12 cellular contexts compared by ENCODE assay signal in the genomic region with DNA sequence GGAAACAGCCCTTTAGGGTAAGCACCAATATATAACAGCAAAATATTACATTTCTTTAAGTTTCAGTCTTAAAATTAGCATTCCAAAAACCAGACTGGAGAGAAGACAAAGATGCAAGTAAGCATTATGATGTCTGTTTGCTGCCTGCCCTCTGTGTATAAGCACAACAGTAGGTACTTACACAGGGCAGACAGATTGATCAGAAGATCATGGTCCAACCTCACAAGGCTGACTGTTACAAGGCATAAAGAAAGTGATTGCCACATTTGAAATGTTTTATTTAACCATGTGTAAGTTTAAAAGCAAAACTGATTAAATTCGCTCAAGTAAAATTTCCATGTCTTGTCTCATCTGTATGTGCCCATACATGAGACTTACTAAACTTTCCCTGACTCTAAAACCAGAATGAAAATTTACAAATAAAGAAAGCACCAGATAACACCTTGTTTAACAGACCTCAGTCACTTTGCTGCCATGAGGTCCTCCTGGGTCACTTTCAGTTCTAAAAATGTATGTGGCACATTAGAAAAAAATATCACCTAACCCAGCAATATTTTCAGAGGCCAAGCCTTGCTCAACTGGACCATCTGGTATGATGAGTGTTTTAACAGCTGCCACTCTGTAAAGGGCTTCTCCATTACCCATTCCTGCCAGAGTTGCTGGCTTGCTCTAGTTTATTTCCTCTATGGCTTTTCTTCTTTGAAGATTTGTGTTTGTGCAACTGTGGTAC.
A peak's percentile ranks its signal among the peaks of the same experiment; 100 is the strongest.
DNase-seq lines count a peak whose midpoint lies in the region; ATAC-seq and TF ChIP-seq lines count a peak whose summit lies in the region.
"Had no signal": no experiment of that assay in that cellular context is flagged by ENCODE, and none has a peak within 500 bp of the region (broad histone marks: within the 10 kb centered on the region; RNA-seq: fewer than 3 reads in every experiment).

No MANE protein-coding gene starts in this region.

- no peaks in the 10 kb centered on the region for H3K4me1 Mint-ChIP-seq in T-helper 17 cell
- H3K4me1 Mint-ChIP-seq: CD4-positive, alpha-beta memory T cell; memory B cell; stimulated activated effector memory CD8-positive, alpha-beta T cell treated with anti-CD3 and anti-CD28 coated beads, Interleukin-12 subunit alpha, Interleukin-12 subunit beta, amount 100 ng/mL, for 72 hours had no signal

- no peak overlapping the region for H3K14ac ChIP-seq in neuronal stem cell (ENCODE audit: low read length)

- no peaks in the 10 kb centered on the region for H3K36me3 Mint-ChIP-seq in T-helper 17 cell (ENCODE audit: low read depth)
- H3K36me3 Mint-ChIP-seq: CD4-positive, alpha-beta memory T cell; memory B cell; stimulated activated effector memory CD8-positive, alpha-beta T cell treated with anti-CD3 and anti-CD28 coated beads, Interleukin-12 subunit alpha, Interleukin-12 subunit beta, amount 100 ng/mL, for 72 hours had no signal

- no peak for TF ChIP-seq POLR2A in GM18505 (IDR thresholded peaks at IDR 0.05; ENCODE audit: borderline replicate concordance, extremely low read depth, insufficient read depth, insufficient read length)

- H3K9me3 ChIP-seq in T-helper 17 cell (ENCODE audit: control insufficient read depth, low read length, poor library complexity, severe bottlenecking) = no peaks in the 10 kb centered on the region
- H3K9me3 ChIP-seq in neuronal stem cell (replicated peaks in 1 of 2; ENCODE audit: control insufficient read depth in 2 of 2, insufficient read depth in 1 of 2, low read depth in 1 of 2, low read length in 2 of 2) = no peaks in the 10 kb centered on the region
- H3K9me3 ChIP-seq: SK-N-SH had no signal

- H2BK12ac ChIP-seq in neuronal stem cell (ENCODE audit: low read length) = no peak overlapping the region

- ATAC-seq in GM18505 (IDR thresholded peaks at IDR 0.05; ENCODE audit: unreplicated experiment) (peak; percentile 73), GM21447 (IDR thresholded peaks at IDR 0.05; ENCODE audit: unreplicated experiment) (peak; percentile 86), HG03439 (IDR thresholded peaks at IDR 0.05; ENCODE audit: unreplicated experiment) (peak; percentile 96), T-helper 17 cell (no peak), HG03139 (IDR thresholded peaks at IDR 0.05; ENCODE audit: unreplicated experiment) (no peak)
- ATAC-seq: stimulated activated effector memory CD8-positive, alpha-beta T cell treated with anti-CD3 and anti-CD28 coated beads, Interleukin-12 subunit alpha, Interleukin-12 subunit beta, amount 100 ng/mL, for 72 hours had no signal

- peaks cover 0 to 2% of the 10 kb centered on the region in 2 donors for H3K4me1 ChIP-seq in neuronal stem cell (ENCODE audit: control insufficient read depth in 2 of 2, insufficient read depth in 1 of 2, low read depth in 1 of 2, low read length in 2 of 2)

- H3K36me3 ChIP-seq in neuronal stem cell (replicated peaks in 1 of 2; ENCODE audit: control insufficient read depth in 2 of 2, insufficient read depth in 2 of 2, low read length in 2 of 2) = no peaks in the 10 kb centered on the region

- H3K4me3 Mint-ChIP-seq in T-helper 17 cell = no peak overlapping the region
- H3K4me3 Mint-ChIP-seq: CD4-positive, alpha-beta memory T cell; memory B cell; stimulated activated effector memory CD8-positive, alpha-beta T cell treated with anti-CD3 and anti-CD28 coated beads, Interleukin-12 subunit alpha, Interleukin-12 subunit beta, amount 100 ng/mL, for 72 hours had no signal

- no peak overlapping the region for H4K91ac ChIP-seq in neuronal stem cell (ENCODE audit: low read depth, low read length, poor library complexity)

- H2AK5ac ChIP-seq in neuronal stem cell (ENCODE audit: low read depth, low read length) = no peak overlapping the region

- no CpG with 5 or more reads among the region's 1 CpG for WGBS in neuronal stem cell (ENCODE audit: extremely low coverage in 2 of 2, insufficient read length in 2 of 2, insufficient replicate concordance in 1 of 2), 2 donors

- H3K79me1 ChIP-seq in neuronal stem cell (ENCODE audit: low read depth, low read length) = no peaks in the 10 kb centered on the region

- H3K23ac ChIP-seq in neuronal stem cell (ENCODE audit: low read depth, low read length, poor library complexity) = no peak overlapping the region

- H2BK15ac ChIP-seq in neuronal stem cell (ENCODE audit: low read length) = no peak overlapping the region

- H2AFZ ChIP-seq in neuronal stem cell (ENCODE audit: low read length) = no peak overlapping the region

- H3K4me3 ChIP-seq in neuronal stem cell (ENCODE audit: low read length in 2 of 2) = no peak overlapping the region

- H2BK120ac ChIP-seq in neuronal stem cell (ENCODE audit: low read depth, low read length) = no peak overlapping the region

- DNase-seq in NCI-H524 (lab: John Stamatoyannopoulos, UW) (peak; percentile 20 to 85), T-helper 17 cell (no peak), neuronal stem cell (ENCODE audit: low spot score) (no peak), D341Med (ENCODE audit: low spot score) (no peak)
- DNase-seq: CD4-positive, alpha-beta memory T cell; SK-N-SH had no signal

- H2BK5ac ChIP-seq in neuronal stem cell (ENCODE audit: low read length) = no peak overlapping the region

- no peak overlapping the region for H3K9ac ChIP-seq in neuronal stem cell (ENCODE audit: low read depth, low read length, poor library complexity)
- H3K9ac ChIP-seq: SK-N-SH had no signal

- no peak overlapping the region for H3K18ac ChIP-seq in neuronal stem cell (ENCODE audit: low read length)

- H3K4ac ChIP-seq in neuronal stem cell (ENCODE audit: low read length) = no peak overlapping the region

- H3K27ac ChIP-seq in neuronal stem cell (replicated peaks; ENCODE audit: low read length) = no peak overlapping the region

- H3K27ac Mint-ChIP-seq in T-helper 17 cell = no peak overlapping the region
- H3K27ac Mint-ChIP-seq: CD4-positive, alpha-beta memory T cell; memory B cell; stimulated activated effector memory CD8-positive, alpha-beta T cell treated with anti-CD3 and anti-CD28 coated beads, Interleukin-12 subunit alpha, Interleukin-12 subunit beta, amount 100 ng/mL, for 72 hours had no signal

- H4K8ac ChIP-seq in neuronal stem cell (ENCODE audit: low read depth, low read length) = no peak overlapping the region

- no peaks in the 10 kb centered on the region for H3K27me3 ChIP-seq in neuronal stem cell (ENCODE audit: control insufficient read depth in 3 of 3, insufficient read depth in 3 of 3, low read depth in 1 of 3, low read length in 3 of 3)

- H3K27me3 Mint-ChIP-seq in T-helper 17 cell = no peaks in the 10 kb centered on the region
- H3K27me3 Mint-ChIP-seq: memory B cell had no signal

- no peak overlapping the region for H3K4me2 ChIP-seq in neuronal stem cell (ENCODE audit: insufficient read depth, low read length, poor library complexity, severe bottlenecking)
- H3K4me2 ChIP-seq: SK-N-SH had no signal

Comparison
In these comparisons a context has a peak if more than half of its experiments do, and no peak if none do; other contexts are left out.
1. ATAC-seq: peak in GM18505 (single experiment), GM21447 (single experiment) and HG03439 (single experiment); none in T-helper 17 cell (single experiment) and HG03139 (single experiment).
2. DNase-seq: peak in NCI-H524 (2 of 2); none in T-helper 17 cell (0 of 3), neuronal stem cell (single experiment) and D341Med (single experiment).